Comparison of ENCODE assay signal across 15 cellular contexts in the genomic region with DNA sequence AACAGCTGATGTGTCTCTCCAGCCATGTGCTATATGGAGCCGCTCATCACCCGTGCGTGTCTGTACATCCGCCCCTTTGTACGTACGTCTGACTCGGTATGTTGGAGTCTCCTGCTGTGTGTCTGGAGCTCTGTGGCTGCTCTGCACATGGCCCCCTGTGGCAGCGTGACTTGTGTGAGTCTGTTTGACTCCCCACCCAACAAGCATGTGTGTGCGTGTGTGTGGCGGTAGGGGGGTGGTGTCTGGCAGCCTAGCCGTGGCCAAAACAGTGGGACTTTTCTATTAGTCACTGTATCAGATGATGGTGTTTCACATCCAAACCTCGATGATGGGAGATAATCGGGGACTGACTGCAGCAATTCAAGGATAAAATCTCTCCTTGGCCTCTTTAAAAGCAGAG.
A peak's percentile ranks its signal among the peaks of the same experiment; 100 is the strongest.
DNase-seq lines count a peak whose midpoint lies in the region; FAIRE-seq lines count a peak whose summit lies in the region.
"Had no signal": no experiment of that assay in that cellular context is flagged by ENCODE, and none has a peak within 500 bp of the region (broad histone marks: within the 10 kb centered on the region; RNA-seq: fewer than 3 reads in every experiment).

No MANE protein-coding gene starts in this region.

- peaks cover 13 to 24% of the 10 kb centered on the region in 2 experiments for H3K36me3 ChIP-seq in mesenchymal stem cell (ENCODE audit: control insufficient read depth in 1 of 2, insufficient read depth in 2 of 2, low read depth in 1 of 2, low read length in 2 of 2)

- H2AK5ac ChIP-seq in mesenchymal stem cell (ENCODE audit: low read length, severe bottlenecking): no peak overlapping the region

- H2BK15ac ChIP-seq in mesenchymal stem cell (ENCODE audit: low read depth, poor library complexity, severe bottlenecking): no peak overlapping the region

- H3K23ac ChIP-seq in mesenchymal stem cell (ENCODE audit: low read length in 2 of 2): no peak overlapping the region

- no peak overlapping the region for H4K91ac ChIP-seq in mesenchymal stem cell (ENCODE audit: low read length)

- WGBS in mesenchymal stem cell: 93% methylated on average over 13 of the region's 13 CpGs

- peaks cover 24% of the 10 kb centered on the region for H3K4me1 ChIP-seq in mesenchymal stem cell (ENCODE audit: control insufficient read depth, insufficient read depth, low read depth, low read length)

- no peak overlapping the region for H2BK120ac ChIP-seq in mesenchymal stem cell (ENCODE audit: low read depth, low read length)

- H3K9me3 Mint-ChIP-seq in T-helper 2 cell treated with Interferon-gamma antibody and Interleukin-4, amounts not matched to agents 5 μg/mL and 100 μg/mL, for 36 hours: no peaks in the 10 kb centered on the region
- H3K9me3 Mint-ChIP-seq: activated T-helper 2 cell treated with anti-CD3 and anti-CD28 coated beads, Interferon-gamma antibody, Interleukin-2, Interleukin-4, amounts not matched to agents 10 μg/mL and 5 μg/mL and 100 μg/mL, durations not matched to agents 14 hours and 24 hours and 36 hours had no signal

- H3K4me1 Mint-ChIP-seq in T-helper 2 cell treated with Interferon-gamma antibody and Interleukin-4, amounts not matched to agents 5 μg/mL and 100 μg/mL, for 36 hours (ENCODE audit: low read depth): no peaks in the 10 kb centered on the region

- H3K27ac ChIP-seq in mesenchymal stem cell (ENCODE audit: low read length, poor library complexity, severe bottlenecking): no peak overlapping the region

- H3K14ac ChIP-seq in mesenchymal stem cell (ENCODE audit: low read length in 2 of 2): no peak overlapping the region

- H2BK12ac ChIP-seq in mesenchymal stem cell (ENCODE audit: low read length in 2 of 2): no peak overlapping the region

- no peak overlapping the region for H2AFZ ChIP-seq in mesenchymal stem cell (ENCODE audit: low read depth, low read length)

- peak overlapping the region; percentile 84 for H3K9ac ChIP-seq in mesenchymal stem cell (ENCODE audit: low read length)

- no peak overlapping the region for H3K27ac Mint-ChIP-seq in T-helper 2 cell treated with Interferon-gamma antibody and Interleukin-4, amounts not matched to agents 5 μg/mL and 100 μg/mL, for 36 hours
- H3K27ac Mint-ChIP-seq: activated T-helper 2 cell treated with anti-CD3 and anti-CD28 coated beads, Interferon-gamma antibody, Interleukin-2, Interleukin-4, amounts not matched to agents 10 μg/mL and 5 μg/mL and 100 μg/mL, durations not matched to agents 14 hours and 24 hours and 36 hours had no signal

- H3K36me3 Mint-ChIP-seq in T-helper 2 cell treated with Interferon-gamma antibody and Interleukin-4, amounts not matched to agents 5 μg/mL and 100 μg/mL, for 36 hours (ENCODE audit: low read depth): no peaks in the 10 kb centered on the region

- H3K79me1 ChIP-seq in mesenchymal stem cell (replicated peaks; ENCODE audit: low read length, poor library complexity, severe bottlenecking): no peaks in the 10 kb centered on the region

- peak overlapping the region in 1 of 2 experiments; percentile 2 for H3K4me3 ChIP-seq in mesenchymal stem cell (ENCODE audit: insufficient read depth in 1 of 2, low read depth in 1 of 2, low read length in 2 of 2)

- H3K27me3 Mint-ChIP-seq in T-helper 2 cell treated with Interferon-gamma antibody and Interleukin-4, amounts not matched to agents 5 μg/mL and 100 μg/mL, for 36 hours (ENCODE audit: low read depth): no peaks in the 10 kb centered on the region

- no peak overlapping the region for H3K18ac ChIP-seq in mesenchymal stem cell (ENCODE audit: low read depth in 1 of 2, low read length in 2 of 2)

- H3K9me3 ChIP-seq in mesenchymal stem cell (ENCODE audit: control insufficient read depth, low read length): no peaks in the 10 kb centered on the region

- no peak overlapping the region for H2BK5ac ChIP-seq in mesenchymal stem cell (ENCODE audit: low read depth, low read length, poor library complexity, severe bottlenecking)

- H3K4me2 ChIP-seq in mesenchymal stem cell (ENCODE audit: low read length, poor library complexity, severe bottlenecking): no peak overlapping the region

- H3K27me3 ChIP-seq in mesenchymal stem cell (ENCODE audit: control insufficient read depth in 1 of 2, insufficient read depth in 1 of 2, low read length in 2 of 2): no peaks in the 10 kb centered on the region

- FAIRE-seq in urothelium cell line (lab: Jason Lieb, UNC): peak; percentile 17
- FAIRE-seq: endothelial cell of umbilical vein, H54 had no signal

- H3K4ac ChIP-seq in mesenchymal stem cell (ENCODE audit: low read depth in 1 of 2, low read length in 2 of 2): no peak overlapping the region

- H4K8ac ChIP-seq in mesenchymal stem cell (ENCODE audit: low read length): no peak overlapping the region

- DNase-seq in GM04504 (ENCODE audit: low read depth) (peak; percentile 91), brain pericyte (ENCODE audit: low read depth, low spot score) (peak; percentile 99), mesenchymal stem cell (peak; percentile 35), urothelium cell line (ENCODE audit: low spot score) (no peak), NCI-H82 (lab: John Stamatoyannopoulos, UW) (no peak), GM19240 (ENCODE audit: insufficient read length, low spot score) (no peak)
- no peak for DNase-seq in T-helper 2 cell treated with Interferon-gamma antibody and Interleukin-4, amounts not matched to agents 5 μg/mL and 100 μg/mL, for 36 hours (ENCODE audit: low spot score)
- DNase-seq: DMS 273 treated with DMSO at 0.1 percent for 48 hours, midbrain, MV-4-11, NCI-H226, PC-3 had no signal

- no peak overlapping the region for H3K4me3 Mint-ChIP-seq in T-helper 2 cell treated with Interferon-gamma antibody and Interleukin-4, amounts not matched to agents 5 μg/mL and 100 μg/mL, for 36 hours

Comparison
In these comparisons a context has a peak if more than half of its experiments do, and no peak if none do; other contexts are left out.
1. DNase-seq: peak in GM04504 (single experiment), brain pericyte (single experiment) and mesenchymal stem cell (single experiment); none in urothelium cell line (single experiment), T-helper 2 cell treated with Interferon-gamma antibody and Interleukin-4, amounts not matched to agents 5 μg/mL and 100 μg/mL, for 36 hours (single experiment), NCI-H82 (single experiment) and GM19240 (single experiment).